8 cellular contexts compared by ENCODE assay signal in the genomic region with DNA sequence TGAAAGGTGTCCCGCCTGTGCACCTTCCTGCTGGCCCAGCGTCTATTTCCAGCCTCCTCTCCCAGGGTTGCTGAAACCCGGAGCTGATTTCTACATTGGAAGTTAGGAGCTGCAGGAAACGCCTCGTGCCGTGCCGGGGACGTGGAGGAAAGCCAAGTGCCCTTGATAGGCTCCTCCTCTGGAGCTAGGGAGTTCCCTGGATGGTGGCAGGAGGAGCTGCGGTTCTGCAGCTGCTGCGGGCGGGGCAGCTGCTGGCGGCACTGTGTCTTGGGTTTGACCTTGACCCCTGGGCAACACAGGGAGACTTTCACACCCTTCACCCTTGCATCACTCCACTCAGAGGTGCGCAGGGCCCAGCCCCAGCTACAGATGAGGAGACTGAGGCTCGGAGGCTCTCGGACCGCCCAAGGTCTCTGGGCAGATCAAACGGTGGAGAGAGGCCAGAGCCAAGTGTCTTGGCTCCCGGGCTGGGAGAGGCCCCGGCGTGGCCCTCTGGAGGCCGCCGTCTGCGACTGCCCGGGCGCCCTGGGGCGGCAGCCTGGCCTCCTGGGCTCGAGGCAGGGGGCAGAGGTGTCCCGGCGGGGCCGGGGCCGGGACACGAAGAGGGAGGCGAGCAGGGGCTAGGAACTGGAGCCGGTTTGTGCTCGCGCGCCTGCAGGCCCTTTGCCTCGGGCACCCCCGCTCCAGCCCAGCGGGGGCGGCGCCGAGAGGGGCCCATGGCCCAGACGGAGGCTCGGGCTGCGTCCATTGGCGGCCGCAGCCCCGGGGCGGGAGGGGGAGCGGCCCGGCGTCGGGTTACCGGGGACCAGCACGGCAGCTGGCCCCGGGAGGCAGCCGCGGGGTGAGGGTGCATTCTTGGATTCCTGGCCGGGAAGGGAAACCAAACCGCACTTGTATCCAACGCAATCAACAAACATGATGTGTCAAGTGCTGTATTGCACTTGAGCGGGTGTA.
DNase-seq lines count a peak whose midpoint lies in the region; ATAC-seq and TF ChIP-seq lines count a peak whose summit lies in the region.

No MANE protein-coding gene starts in this region.

- in situ Hi-C loops in astrocyte of the cerebellum (cut with HindIII; ENCODE audit: low sequenced_read_pairs) = loop anchor here (5.0 kb wide), 2 partner anchors 92 to 212 kb away; no protein-coding TSS in a partner anchor

- H3K4me3 ChIP-seq in astrocyte of the cerebellum (ENCODE audit: low read depth, low read length) = peak overlapping the region; percentile 17

- no peak for ATAC-seq in HG03521 (IDR thresholded peaks at IDR 0.05; ENCODE audit: unreplicated experiment)

- no peak for TF ChIP-seq CTCF in astrocyte of the cerebellum (IDR thresholded peaks at IDR 0.05; ENCODE audit: low read depth, low read length, missing control alignments)

- DNase-seq in DMS53 (lab: John Stamatoyannopoulos, UW) (peak; percentile 94), GOT3 (lab: John Stamatoyannopoulos, UW) (peak; percentile 71), NCI-H2196 (lab: John Stamatoyannopoulos, UW; ENCODE audit: unreplicated experiment) (peak; percentile 56), astrocyte of the cerebellum (ENCODE audit: low read depth) (peak; percentile 81), hypothalamus (lab: John Stamatoyannopoulos, UW) (peak in 37 of 51 donors; percentile 5 to 60 (median 33)), putamen (ENCODE audit: low spot score) (peak; percentile 79)
- no peak for DNase-seq in stimulated activated CD4-positive, alpha-beta T cell treated with anti-CD3 and anti-CD28 coated beads, Interleukin-2, amount 100 ng/mL, for 48 hours

Comparison
In these comparisons a context has a peak if more than half of its experiments do, and no peak if none do; other contexts are left out.
1. DNase-seq: peak in DMS53 (single experiment), GOT3 (single experiment), NCI-H2196 (single experiment), astrocyte of the cerebellum (single experiment), hypothalamus (37 of 51) and putamen (single experiment); none in stimulated activated CD4-positive, alpha-beta T cell treated with anti-CD3 and anti-CD28 coated beads, Interleukin-2, amount 100 ng/mL, for 48 hours (0 of 2).